8 cellular contexts compared by ENCODE assay signal in genomic region chr1:58162952-58163550, GRCh38.
DNase-seq lines count a peak whose midpoint lies in the region; TF ChIP-seq lines count a peak whose summit lies in the region.

No MANE protein-coding gene starts in this region.

- H3K9me3 Mint-ChIP-seq in HFFc6 (peaks cover 8% of the 10 kb centered on the region), brain (peaks cover 0 to 5% (median 4%) of the 10 kb centered on the region in 5 experiments)
- no peaks in the 10 kb centered on the region for H3K9me3 Mint-ChIP-seq in T-helper 2 cell treated with Interferon-gamma antibody and Interleukin-4, amounts not matched to agents 5 μg/mL and 100 μg/mL, for 36 hours

- DNase-seq in DMS53 treated with DMSO at 0.1 percent for 48 hours (lab: John Stamatoyannopoulos, UW; ENCODE audit: unreplicated experiment) (peak; percentile 63), HFFc6 (peak; percentile 59), NCI-H526 (lab: John Stamatoyannopoulos, UW) (peak; percentile 47 to 85), inferior parietal cortex (ENCODE audit: extremely low spot score) (peak; percentile 82), stomach (peak; percentile 59)
- DNase-seq in T-helper 2 cell treated with Interferon-gamma antibody and Interleukin-4, amounts not matched to agents 5 μg/mL and 100 μg/mL, for 36 hours (ENCODE audit: low spot score), result no peak
- DNase-seq in activated CD8-positive, alpha-beta memory T cell treated with anti-CD3 and anti-CD28 coated beads, Interleukin-2, amount 50 U/mL, for 48 hours, result no peak

- no peak for TF ChIP-seq POLR2A in stomach (IDR thresholded peaks at IDR 0.05)

- peak; percentile 83 for TF ChIP-seq CTCF in HFFc6 (IDR thresholded peaks at IDR 0.05)
- TF ChIP-seq CTCF in brain (conservative IDR thresholded peaks at IDR 0.05), result peak; percentile 72 to 87
- TF ChIP-seq CTCF in stomach (IDR thresholded peaks at IDR 0.05), result peak in 5 of 7 experiments; percentile 40 to 79 (median 68)

- no peak overlapping the region for H3K4me3 ChIP-seq in stomach

- H3K9me3 ChIP-seq in stomach, result peaks cover 0 to 11% (median 3%) of the 10 kb centered on the region in 4 donors

- H3K36me3 Mint-ChIP-seq in HFFc6 (ENCODE audit: low read depth) (peaks cover 4% of the 10 kb centered on the region; the same call in 1 of the 2 replicates), brain (peaks cover 4% of the 10 kb centered on the region)
- H3K36me3 Mint-ChIP-seq in T-helper 2 cell treated with Interferon-gamma antibody and Interleukin-4, amounts not matched to agents 5 μg/mL and 100 μg/mL, for 36 hours (ENCODE audit: low read depth), result no peaks in the 10 kb centered on the region

- TF ChIP-seq EP300 in stomach (IDR thresholded peaks at IDR 0.05), result no peak

- H3K4me1 Mint-ChIP-seq in HFFc6 (ENCODE audit: low read depth) (peaks cover 6% of the 10 kb centered on the region; the same call in 1 of the 2 replicates), brain (peaks cover 6% of the 10 kb centered on the region)
- no peaks in the 10 kb centered on the region for H3K4me1 Mint-ChIP-seq in T-helper 2 cell treated with Interferon-gamma antibody and Interleukin-4, amounts not matched to agents 5 μg/mL and 100 μg/mL, for 36 hours (ENCODE audit: low read depth)

- H3K27ac Mint-ChIP-seq in HFFc6 (no peak overlapping the region), brain (no peak overlapping the region)
- no peak overlapping the region for H3K27ac Mint-ChIP-seq in T-helper 2 cell treated with Interferon-gamma antibody and Interleukin-4, amounts not matched to agents 5 μg/mL and 100 μg/mL, for 36 hours

- peaks cover 0 to 8% (median 4%) of the 10 kb centered on the region in 4 donors for H3K4me1 ChIP-seq in stomach

- H3K4me3 Mint-ChIP-seq in HFFc6, result no peak overlapping the region
- no peak overlapping the region for H3K4me3 Mint-ChIP-seq in brain
- H3K4me3 Mint-ChIP-seq in T-helper 2 cell treated with Interferon-gamma antibody and Interleukin-4, amounts not matched to agents 5 μg/mL and 100 μg/mL, for 36 hours, result no peak overlapping the region

- no peaks in the 10 kb centered on the region for H3K36me3 ChIP-seq in stomach

- no peaks in the 10 kb centered on the region for H3K27me3 ChIP-seq in stomach

- H3K27me3 Mint-ChIP-seq in HFFc6 (ENCODE audit: insufficient read depth) (no peaks in the 10 kb centered on the region; the same call in 1 of the 2 replicates), brain (no peaks in the 10 kb centered on the region)
- peaks cover 3% of the 10 kb centered on the region for H3K27me3 Mint-ChIP-seq in T-helper 2 cell treated with Interferon-gamma antibody and Interleukin-4, amounts not matched to agents 5 μg/mL and 100 μg/mL, for 36 hours (ENCODE audit: low read depth)

- H3K27ac ChIP-seq in stomach, result no peak overlapping the region

- intact Hi-C loops in stomach (cut with DNase I; ENCODE audit: low total_unique reads), result no loop called here

- WGBS in stomach, 5 donors, result 15 to 24% (median 21%) methylated on average over 9 of the region's 9 CpGs

Comparison
In these comparisons a context has a peak if more than half of its experiments do, and no peak if none do; other contexts are left out.
1. DNase-seq: peak in DMS53 treated with DMSO at 0.1 percent for 48 hours (single experiment), HFFc6 (single experiment), NCI-H526 (2 of 2), inferior parietal cortex (single experiment) and stomach (single experiment); none in T-helper 2 cell treated with Interferon-gamma antibody and Interleukin-4, amounts not matched to agents 5 μg/mL and 100 μg/mL, for 36 hours (single experiment) and activated CD8-positive, alpha-beta memory T cell treated with anti-CD3 and anti-CD28 coated beads, Interleukin-2, amount 50 U/mL, for 48 hours (single experiment).
2. Peak in every context shown above with its lines, with median percentiles within 50 percentile points of each other: CTCF ChIP-seq.